13 cellular contexts compared by ENCODE assay signal in genomic region chr7:91425149-91425548, GRCh38.
A peak's percentile ranks its signal among the peaks of the same experiment; 100 is the strongest.
DNase-seq lines count a peak whose midpoint lies in the region; ATAC-seq lines count a peak whose summit lies in the region.
"Had no signal": no experiment of that assay in that cellular context is flagged by ENCODE, and none has a peak within 500 bp of the region (broad histone marks: within the 10 kb centered on the region; RNA-seq: fewer than 3 reads in every experiment).

No MANE protein-coding gene starts in this region.

- ATAC-seq in left ventricle myocardium superior, result peak; percentile 55
- no peak for ATAC-seq in Right ventricle myocardium inferior
- ATAC-seq: A549; CD8-positive, alpha-beta T cell had no signal

- intact Hi-C loops in left ventricle myocardium superior (cut with micrococcal nuclease) (no loop called here), Right ventricle myocardium inferior (cut with DNase I) (no loop called here)

- DNase-seq in DMS 273 (lab: John Stamatoyannopoulos, UW; ENCODE audit: unreplicated experiment), result peak; percentile 31
- no peak for DNase-seq in DMS 273 treated with DMSO at 0.1 percent for 48 hours (lab: John Stamatoyannopoulos, UW)
- no peak for DNase-seq in left ventricle myocardium superior
- DNase-seq in Right ventricle myocardium inferior (ENCODE audit: missing footprints), result no peak
- no peak for DNase-seq in midbrain (lab: John Stamatoyannopoulos, UW)
- DNase-seq: AML-193; Caco-2; Calu3; CD4-positive, alpha-beta T cell; CD8-positive, alpha-beta T cell; DMS79 treated with DMSO at 0.1 percent for 48 hours; GF-D8 had no signal
